In genomic region chr3:159740054-159740453, GRCh38 we compare ENCODE assay signal across 2 cellular contexts.
TF ChIP-seq lines count a peak whose summit lies in the region.

No MANE protein-coding gene starts in this region.

TF ChIP-seq in SK-N-SH treated with all-trans-retinoic acid at 6 μM for 48 hours, 23 proteins besides CTCF, POLR2A, EP300 and RAD21 (continued from another document):
- TF ChIP-seq, protein P1, sequence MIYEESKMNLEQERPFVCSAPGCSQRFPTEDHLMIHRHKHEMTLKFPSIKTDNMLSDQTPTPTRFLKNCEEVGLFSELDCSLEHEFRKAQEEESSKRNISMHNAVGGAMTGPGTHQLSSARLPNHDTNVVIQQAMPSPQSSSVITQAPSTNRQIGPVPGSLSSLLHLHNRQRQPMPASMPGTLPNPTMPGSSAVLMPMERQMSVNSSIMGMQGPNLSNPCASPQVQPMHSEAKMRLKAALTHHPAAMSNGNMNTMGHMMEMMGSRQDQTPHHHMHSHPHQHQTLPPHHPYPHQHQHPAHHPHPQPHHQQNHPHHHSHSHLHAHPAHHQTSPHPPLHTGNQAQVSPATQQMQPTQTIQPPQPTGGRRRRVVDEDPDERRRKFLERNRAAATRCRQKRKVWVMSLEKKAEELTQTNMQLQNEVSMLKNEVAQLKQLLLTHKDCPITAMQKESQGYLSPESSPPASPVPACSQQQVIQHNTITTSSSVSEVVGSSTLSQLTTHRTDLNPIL (CRISPR knock-in tag; IDR thresholded peaks at IDR 0.05; ENCODE audit: low read depth): no peak
- TF ChIP-seq ISL1 (CRISPR knock-in tag; IDR thresholded peaks at IDR 0.05) (no peak), TCF4 (CRISPR knock-in tag; IDR thresholded peaks at IDR 0.05; ENCODE audit: borderline replicate concordance) (no peak), RARB (CRISPR knock-in tag; IDR thresholded peaks at IDR 0.05) (no peak), ZC3H10 (CRISPR knock-in tag; IDR thresholded peaks at IDR 0.05) (no peak), PPARA (CRISPR knock-in tag; IDR thresholded peaks at IDR 0.05; ENCODE audit: borderline replicate concordance) (no peak), ZNF565 (CRISPR knock-in tag; conservative IDR thresholded peaks at IDR 0.05; ENCODE audit: low read depth) (no peak), GLIS3 (CRISPR knock-in tag; IDR thresholded peaks at IDR 0.05) (no peak), TOX (CRISPR knock-in tag; IDR thresholded peaks at IDR 0.05; ENCODE audit: borderline replicate concordance) (no peak), ZFP3 (CRISPR knock-in tag; IDR thresholded peaks at IDR 0.05) (no peak), TSHZ2 (CRISPR knock-in tag; IDR thresholded peaks at IDR 0.05) (no peak), ZNF8 (CRISPR knock-in tag; IDR thresholded peaks at IDR 0.05) (no peak)
- TF ChIP-seq, protein P2, sequence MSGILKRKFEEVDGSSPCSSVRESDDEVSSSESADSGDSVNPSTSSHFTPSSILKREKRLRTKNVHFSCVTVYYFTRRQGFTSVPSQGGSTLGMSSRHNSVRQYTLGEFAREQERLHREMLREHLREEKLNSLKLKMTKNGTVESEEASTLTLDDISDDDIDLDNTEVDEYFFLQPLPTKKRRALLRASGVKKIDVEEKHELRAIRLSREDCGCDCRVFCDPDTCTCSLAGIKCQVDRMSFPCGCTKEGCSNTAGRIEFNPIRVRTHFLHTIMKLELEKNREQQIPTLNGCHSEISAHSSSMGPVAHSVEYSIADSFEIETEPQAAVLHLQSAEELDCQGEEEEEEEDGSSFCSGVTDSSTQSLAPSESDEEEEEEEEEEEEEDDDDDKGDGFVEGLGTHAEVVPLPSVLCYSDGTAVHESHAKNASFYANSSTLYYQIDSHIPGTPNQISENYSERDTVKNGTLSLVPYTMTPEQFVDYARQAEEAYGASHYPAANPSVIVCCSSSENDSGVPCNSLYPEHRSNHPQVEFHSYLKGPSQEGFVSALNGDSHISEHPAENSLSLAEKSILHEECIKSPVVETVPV (CRISPR knock-in tag; IDR thresholded peaks at IDR 0.05): no peak
- TF ChIP-seq, protein P3, sequence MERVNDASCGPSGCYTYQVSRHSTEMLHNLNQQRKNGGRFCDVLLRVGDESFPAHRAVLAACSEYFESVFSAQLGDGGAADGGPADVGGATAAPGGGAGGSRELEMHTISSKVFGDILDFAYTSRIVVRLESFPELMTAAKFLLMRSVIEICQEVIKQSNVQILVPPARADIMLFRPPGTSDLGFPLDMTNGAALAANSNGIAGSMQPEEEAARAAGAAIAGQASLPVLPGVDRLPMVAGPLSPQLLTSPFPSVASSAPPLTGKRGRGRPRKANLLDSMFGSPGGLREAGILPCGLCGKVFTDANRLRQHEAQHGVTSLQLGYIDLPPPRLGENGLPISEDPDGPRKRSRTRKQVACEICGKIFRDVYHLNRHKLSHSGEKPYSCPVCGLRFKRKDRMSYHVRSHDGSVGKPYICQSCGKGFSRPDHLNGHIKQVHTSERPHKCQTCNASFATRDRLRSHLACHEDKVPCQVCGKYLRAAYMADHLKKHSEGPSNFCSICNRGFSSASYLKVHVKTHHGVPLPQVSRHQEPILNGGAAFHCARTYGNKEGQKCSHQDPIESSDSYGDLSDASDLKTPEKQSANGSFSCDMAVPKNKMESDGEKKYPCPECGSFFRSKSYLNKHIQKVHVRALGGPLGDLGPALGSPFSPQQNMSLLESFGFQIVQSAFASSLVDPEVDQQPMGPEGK (CRISPR knock-in tag; IDR thresholded peaks at IDR 0.05; ENCODE audit: borderline replicate concordance): no peak
TF ChIP-seq in SK-N-SH treated with all-trans-retinoic acid at 6 μM for 48 hours: peak in this region for 0.

TF ChIP-seq in IMR-90, 13 proteins besides CTCF, POLR2A, EP300 and RAD21 (continued from another document):
- no peak for TF ChIP-seq MAZ (IDR thresholded peaks at IDR 0.05; ENCODE audit: borderline replicate concordance, low read depth, low read length)
TF ChIP-seq in IMR-90: peak in this region for 0.
